1 cellular context compared by ENCODE assay signal in the genomic region with DNA sequence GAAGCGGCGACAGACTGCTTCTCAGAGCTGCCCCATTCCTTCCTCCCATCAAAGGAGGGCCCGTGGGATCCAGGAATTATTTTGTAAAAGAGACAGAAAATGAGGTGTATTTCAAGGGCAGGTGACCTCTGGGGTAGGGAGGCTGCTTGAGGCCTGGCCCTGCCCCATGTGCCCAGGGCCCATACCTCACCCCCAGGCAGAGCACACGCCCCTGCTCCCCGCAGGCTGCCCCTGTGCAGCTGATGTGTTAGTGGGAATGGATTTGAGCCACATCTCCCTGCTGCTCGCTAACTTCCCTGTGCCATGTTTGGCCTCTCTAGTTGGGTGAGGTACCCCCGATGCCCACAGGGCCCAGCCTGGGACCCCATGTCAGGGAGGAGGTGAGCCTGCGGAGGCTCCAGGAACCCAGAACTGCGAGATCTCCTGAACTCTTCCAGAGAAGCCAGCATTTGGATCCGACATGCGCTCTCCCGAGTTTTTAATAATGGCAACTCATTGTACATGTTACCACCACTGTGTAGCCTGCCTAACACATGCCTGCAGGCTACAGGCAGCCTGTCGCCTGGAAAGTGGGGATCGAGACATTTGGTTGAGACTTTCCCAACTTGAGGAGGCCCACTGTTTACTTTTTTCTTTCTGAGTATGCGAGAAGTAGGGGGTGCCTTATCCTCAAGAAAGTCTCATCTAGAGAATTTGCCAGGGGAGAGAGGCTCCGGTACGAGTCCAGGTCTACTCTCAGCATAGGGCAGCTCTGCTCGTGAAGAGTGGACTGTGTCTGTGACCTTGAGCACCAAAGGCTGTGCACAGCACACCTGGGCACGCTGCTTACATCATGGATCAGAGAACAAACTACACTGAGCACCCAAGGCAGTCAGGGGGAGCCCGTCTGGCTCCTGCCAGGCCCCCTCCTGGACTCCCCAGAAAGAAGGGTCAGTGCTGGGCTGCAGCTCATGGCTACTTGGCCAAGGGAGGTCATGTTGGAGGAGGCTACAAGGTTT.
A peak's percentile ranks its signal among the peaks of the same experiment; 100 is the strongest.
TF ChIP-seq lines count a peak whose summit lies in the region.

No MANE protein-coding gene starts in this region.

TF ChIP-seq in K562, 482 proteins besides CTCF, POLR2A, EP300 and RAD21:
- TF ChIP-seq, protein P1, sequence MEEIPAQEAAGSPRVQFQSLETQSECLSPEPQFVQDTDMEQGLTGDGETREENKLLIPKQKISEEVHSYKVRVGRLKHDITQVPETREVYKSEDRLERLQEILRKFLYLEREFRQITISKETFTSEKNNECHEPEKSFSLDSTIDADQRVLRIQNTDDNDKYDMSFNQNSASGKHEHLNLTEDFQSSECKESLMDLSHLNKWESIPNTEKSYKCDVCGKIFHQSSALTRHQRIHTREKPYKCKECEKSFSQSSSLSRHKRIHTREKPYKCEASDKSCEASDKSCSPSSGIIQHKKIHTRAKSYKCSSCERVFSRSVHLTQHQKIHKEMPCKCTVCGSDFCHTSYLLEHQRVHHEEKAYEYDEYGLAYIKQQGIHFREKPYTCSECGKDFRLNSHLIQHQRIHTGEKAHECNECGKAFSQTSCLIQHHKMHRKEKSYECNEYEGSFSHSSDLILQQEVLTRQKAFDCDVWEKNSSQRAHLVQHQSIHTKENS (CRISPR knock-in tag; IDR thresholded peaks at IDR 0.05), result no peak
- TF ChIP-seq TARDBP (IDR thresholded peaks at IDR 0.05) (no peak), ZNF184 (CRISPR knock-in tag; IDR thresholded peaks at IDR 0.05) (peak; percentile 37; the same call in 1 of the 2 replicates)
